13 cellular contexts compared by ENCODE assay signal in the genomic region with DNA sequence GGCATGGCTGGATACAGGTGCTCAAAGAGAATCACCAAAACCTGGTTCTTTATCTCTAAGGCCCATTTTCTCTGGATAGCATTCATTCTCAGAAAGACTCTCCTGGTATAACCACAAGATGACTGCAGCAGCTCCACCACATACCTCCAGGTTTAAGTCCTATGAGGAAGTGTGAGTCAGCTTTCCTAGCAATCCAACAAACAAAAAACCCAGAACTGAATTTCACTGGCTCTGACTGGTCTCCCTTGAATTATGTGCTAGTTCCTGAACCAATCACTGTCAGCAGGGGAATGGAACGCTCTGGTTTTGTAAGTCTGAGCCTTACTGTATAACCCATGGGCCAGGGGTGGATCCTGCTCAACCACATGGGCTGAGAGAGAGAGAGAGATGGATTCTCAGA. TPM values are rescaled to one million over a fixed set of nuclear protein-coding genes. Genes with fewer than 3 reads are reported as not detected.
DNase-seq lines count a peak whose midpoint lies in the region; ATAC-seq, FAIRE-seq and TF ChIP-seq lines count a peak whose summit lies in the region.
"Had no signal": no experiment of that assay in that cellular context is flagged by ENCODE, and none has a peak within 500 bp of the region (broad histone marks: within the 10 kb centered on the region; RNA-seq: fewer than 3 reads in every experiment).

No MANE protein-coding gene starts in this region.

- TF ChIP-seq POLR2A in endothelial cell of umbilical vein (IDR thresholded peaks at IDR 0.05; ENCODE audit: low read depth, low read length) (no peak), spleen (IDR thresholded peaks at IDR 0.05) (no peak)

- H3K79me2 ChIP-seq in GM23248 (ENCODE audit: insufficient read depth) (no peaks in the 10 kb centered on the region), endothelial cell of umbilical vein (ENCODE audit: control insufficient read depth, insufficient read depth, low read length) (no peaks in the 10 kb centered on the region)

- no peaks in the 10 kb centered on the region for H3K9me1 ChIP-seq in endothelial cell of umbilical vein (replicated peaks; ENCODE audit: control insufficient read depth, extremely low read depth, insufficient read depth, low read length)

- no TSS peak for BruUV-seq in endothelial cell of umbilical vein (replicated peaks; lab: Mats Ljungman, UMichigan)

- H3K9ac ChIP-seq in GM23248 (no peak overlapping the region), endothelial cell of umbilical vein (replicated peaks; ENCODE audit: extremely low read depth, insufficient read depth, low read length) (no peak overlapping the region)

- dilution Hi-C loops in endothelial cell of umbilical vein (cut with MboI; ENCODE audit: extremely low pct_ligation_motif_present, low sequenced_read_pairs): no loop called here

- CTCF ChIA-PET in endothelial cell of umbilical vein (lab: Charles Lee): interaction anchor here (0.6 to 0.9 kb wide), 2 partner anchors 10 to 29 kb away, joined by 3 to 4 read pairs; no protein-coding TSS in a partner anchor

- H3K4me1 ChIP-seq in GM23248 (ENCODE audit: insufficient read depth): no peaks in the 10 kb centered on the region
- no peaks in the 10 kb centered on the region for H3K4me1 ChIP-seq in endothelial cell of umbilical vein (ENCODE audit: control insufficient read depth, extremely low read depth, insufficient read depth, low read length)
- no peaks in the 10 kb centered on the region for H3K4me1 ChIP-seq in spleen
- H3K4me1 ChIP-seq: right atrium auricular region, testis had no signal

- H3K9me2 ChIP-seq in GM23248 (ENCODE audit: insufficient read depth): no peaks in the 10 kb centered on the region

- H4K20me1 ChIP-seq in GM23248 (ENCODE audit: insufficient read depth): no peaks in the 10 kb centered on the region
- H4K20me1 ChIP-seq in endothelial cell of umbilical vein (replicated peaks; ENCODE audit: control insufficient read depth, extremely low read depth, insufficient read depth, low read length): no peaks in the 10 kb centered on the region

- H3K27me3 ChIP-seq in GM23248 (replicated peaks; ENCODE audit: insufficient read depth): no peaks in the 10 kb centered on the region; the same call in 1 of the 2 replicates
- H3K27me3 ChIP-seq in endothelial cell of umbilical vein (ENCODE audit: control insufficient read depth in 2 of 2, insufficient read depth in 2 of 2, low read length in 2 of 2): peaks cover 2 to 7% of the 10 kb centered on the region in 2 experiments
- peaks cover 0 to 51% (median 4%) of the 10 kb centered on the region in 7 donors for H3K27me3 ChIP-seq in spleen (replicated peaks in 1 of 7)
- H3K27me3 ChIP-seq: right atrium auricular region, testis had no signal

- in situ Hi-C loops in GM23248 (cut with MboI): loop anchor here (25.0 kb wide), 1 partner anchor 178 kb away; the partner anchor contains the start of gene NTRK3

- FAIRE-seq in endothelial cell of umbilical vein (lab: Jason Lieb, UNC): peak; percentile 62
- FAIRE-seq: D721Med had no signal

- peaks cover 10% of the 10 kb centered on the region for H3K9me3 Mint-ChIP-seq in osteocyte (ENCODE audit: unreplicated experiment)

- no peak overlapping the region for H3K27ac ChIP-seq in GM23248
- no peak overlapping the region for H3K27ac ChIP-seq in endothelial cell of umbilical vein (ENCODE audit: insufficient read depth, low read depth, low read length)
- no peak overlapping the region for H3K27ac ChIP-seq in spleen
- H3K27ac ChIP-seq: right atrium auricular region, testis had no signal

- H3K27me3 Mint-ChIP-seq in osteocyte (ENCODE audit: unreplicated experiment): peaks cover 13% of the 10 kb centered on the region

- TF ChIP-seq CTCF in endothelial cell of umbilical vein (IDR thresholded peaks at IDR 0.05; ENCODE audit: extremely low read depth in 1 of 2, insufficient read depth in 1 of 2, low read depth in 1 of 2, low read length in 2 of 2): no peak
- no peak for TF ChIP-seq CTCF in osteocyte (IDR thresholded peaks at IDR 0.05)
- TF ChIP-seq CTCF in spleen (IDR thresholded peaks at IDR 0.05 in 8 of 11, conservative IDR thresholded peaks at IDR 0.05 in 3 of 11): no peak

- H3K4me1 Mint-ChIP-seq in osteocyte (ENCODE audit: unreplicated experiment): no peaks in the 10 kb centered on the region

- no peaks in the 10 kb centered on the region for H3K9me3 ChIP-seq in GM23248 (ENCODE audit: low read depth)
- H3K9me3 ChIP-seq in endothelial cell of umbilical vein (replicated peaks; ENCODE audit: control insufficient read depth, insufficient read depth, low read length): no peaks in the 10 kb centered on the region
- peaks cover 3 to 24% (median 19%) of the 10 kb centered on the region in 8 donors for H3K9me3 ChIP-seq in spleen
- H3K9me3 ChIP-seq: testis had no signal

- no peak overlapping the region for H3K4me2 ChIP-seq in GM23248 (ENCODE audit: unreplicated experiment)
- no peak overlapping the region for H3K4me2 ChIP-seq in endothelial cell of umbilical vein (ENCODE audit: insufficient read depth, low read length)

- intact Hi-C loops in endothelial cell of umbilical vein (cut with micrococcal nuclease) (no loop called here), spleen (cut with DNase I; ENCODE audit: low total_unique reads) (no loop called here)

- ATAC-seq in GM21717 (IDR thresholded peaks at IDR 0.05; ENCODE audit: unreplicated experiment): no peak

- DNase-seq in GM23248 (peak; percentile 76), MV-4-11 (lab: John Stamatoyannopoulos, UW) (peak; percentile 83), endothelial cell of umbilical vein (ENCODE audit: low read depth, low spot score) (peak; percentile 8), osteocyte (ENCODE audit: extremely low spot score, unreplicated experiment) (peak; percentile 23), spleen (no peak), putamen (ENCODE audit: low spot score) (no peak)
- no peak for DNase-seq in effector CD4-positive, alpha-beta T cell
- DNase-seq: amniotic stem cell, T-helper 2 cell, testis had no signal

- POLR2A ChIA-PET in endothelial cell of umbilical vein (lab: Charles Lee): no interaction called here

- H3K36me3 ChIP-seq in GM23248 (ENCODE audit: low read depth): no peaks in the 10 kb centered on the region
- H3K36me3 ChIP-seq in endothelial cell of umbilical vein (ENCODE audit: control insufficient read depth in 2 of 2, extremely low read depth in 1 of 2, insufficient read depth in 2 of 2, low read length in 2 of 2): no peaks in the 10 kb centered on the region
- no peaks in the 10 kb centered on the region for H3K36me3 ChIP-seq in spleen
- H3K36me3 ChIP-seq: right atrium auricular region had no signal

- H3K4me3 ChIP-seq in GM23248 (no peak overlapping the region), endothelial cell of umbilical vein (replicated peaks in 1 of 3; ENCODE audit: insufficient read depth in 1 of 3, low read depth in 1 of 3, low read length in 3 of 3) (no peak overlapping the region), spleen (no peak overlapping the region)
- H3K4me3 ChIP-seq: right atrium auricular region, testis had no signal

- no peaks in the 10 kb centered on the region for H3K36me3 Mint-ChIP-seq in osteocyte (ENCODE audit: unreplicated experiment)

- H2AFZ ChIP-seq in GM23248 (0 out of 2 replicates have a peak overlapping the region, but pooled peaks have one; percentile 36), endothelial cell of umbilical vein (ENCODE audit: low read depth, low read length) (no peak overlapping the region)

- H3K4me3 Mint-ChIP-seq in osteocyte (ENCODE audit: unreplicated experiment): no peak overlapping the region

- WGBS in GM23248 (ENCODE audit: low coverage in 1 of 2, low lambda C conversion rate in 2 of 2, missing lambda C conversion rate in 2 of 2), 2 experiments: 33 to 52% methylated on average over 1 of the region's 1 CpG
- 63 to 75% (median 74%) methylated on average over 1 of the region's 1 CpG for WGBS in spleen, 5 donors

- 0 out of 2 replicates have a peak, but pooled peaks cover 10% of the 10 kb centered on the region for H3F3A ChIP-seq in GM23248 (ENCODE audit: insufficient read depth)

- no peak overlapping the region for H3K27ac Mint-ChIP-seq in osteocyte (ENCODE audit: unreplicated experiment)

TF ChIP-seq in endothelial cell of umbilical vein, 7 proteins besides CTCF, POLR2A, EP300 and RAD21 (continues in another document):
- TF ChIP-seq JUN (IDR thresholded peaks at IDR 0.05; ENCODE audit: borderline replicate concordance, insufficient read depth, insufficient read length, low read depth): no peak
- peak; percentile 53 for TF ChIP-seq FOS (IDR thresholded peaks at IDR 0.05; ENCODE audit: borderline replicate concordance, insufficient read depth, low read length)

RNA-seq across cellular contexts. Expression of gene MRPL46, which starts 27.2 kb away (rescaled TPM):
- total RNA-seq in GM23248 (2014; rRNA removed; shearing (Covaris generic)): 14.6 and 20.5 TPM in 2 replicates
- polyA plus RNA-seq in GM23248 (2016; fragmentation: Nextera tagmentation; extraction: Ambion mirVana) (38.4 and 45.3 TPM in 2 replicates), endothelial cell of umbilical vein (21.6 and 24.5 TPM in 2 replicates), spleen (10 to 100 TPM; 23.1 to 37.3 (median 29.2) TPM)
- total RNA-seq in endothelial cell of umbilical vein (27.9 and 30.9 TPM in 2 replicates), osteocyte (17.0 and 20.4 TPM in 2 replicates), spleen (10 to 100 TPM; 16.2 to 21.4 (median 19.5) TPM)
- polyA plus RNA-seq in endothelial cell of umbilical vein (2011; cell fraction: cytosol; rRNA removed): 35.5 and 39.3 TPM in 2 replicates
- polyA plus RNA-seq in endothelial cell of umbilical vein (2011; cell fraction: nucleus; rRNA removed): 19.9 and 23.2 TPM in 2 replicates
- 25.7 and 30.2 TPM in 2 replicates for polyA plus RNA-seq in endothelial cell of umbilical vein (2012)
- 11.0 and 12.1 TPM in 2 replicates for polyA minus RNA-seq in endothelial cell of umbilical vein
- polyA minus RNA-seq in endothelial cell of umbilical vein (2011; cell fraction: cytosol; rRNA and poly(A)+ RNA removed): 12.5 TPM
- 18.4 and 22.1 TPM in 2 replicates for polyA minus RNA-seq in endothelial cell of umbilical vein (2011; cell fraction: nucleus; rRNA and poly(A)+ RNA removed)

RNA-seq across cellular contexts. Expression of gene MRPS11, which starts 27.5 kb away (rescaled TPM):
- total RNA-seq in GM23248 (2014; rRNA removed; shearing (Covaris generic)): 24.9 and 36.4 TPM in 2 replicates
- polyA plus RNA-seq in GM23248 (2016; fragmentation: Nextera tagmentation; extraction: Ambion mirVana) (75.9 and 76.6 TPM in 2 replicates), endothelial cell of umbilical vein (97.9 and 111 TPM in 2 replicates), spleen (10 to 100 TPM; 39.6 to 42.2 (median 40.1) TPM)
- total RNA-seq in endothelial cell of umbilical vein (66.3 and 71.7 TPM in 2 replicates), osteocyte (41.9 and 51.0 TPM in 2 replicates), spleen (10 to 100 TPM; 24.6 to 38.0 (median 31.5) TPM)
- 135 and 140 TPM in 2 replicates for polyA plus RNA-seq in endothelial cell of umbilical vein (2011; cell fraction: cytosol; rRNA removed)
- 53.4 and 66.0 TPM in 2 replicates for polyA plus RNA-seq in endothelial cell of umbilical vein (2011; cell fraction: nucleus; rRNA removed)
- 59.9 and 80.2 TPM in 2 replicates for polyA plus RNA-seq in endothelial cell of umbilical vein (2012)
- polyA minus RNA-seq in endothelial cell of umbilical vein: 31.1 and 47.0 TPM in 2 replicates
- 55.4 TPM for polyA minus RNA-seq in endothelial cell of umbilical vein (2011; cell fraction: cytosol; rRNA and poly(A)+ RNA removed)
- polyA minus RNA-seq in endothelial cell of umbilical vein (2011; cell fraction: nucleus; rRNA and poly(A)+ RNA removed): 16.1 and 20.7 TPM in 2 replicates

Comparison
In these comparisons a context has a peak if more than half of its experiments do, and no peak if none do; other contexts are left out.
1. DNase-seq: peak in GM23248 (single experiment), MV-4-11 (single experiment), endothelial cell of umbilical vein (single experiment) and osteocyte (single experiment); none in spleen (single experiment), putamen (single experiment) and effector CD4-positive, alpha-beta T cell (single experiment).